In genomic region chr20:19661717-19662637, GRCh38 we compare ENCODE assay signal across 9 cellular contexts.
A peak's percentile ranks its signal among the peaks of the same experiment; 100 is the strongest.
DNase-seq lines count a peak whose midpoint lies in the region; ATAC-seq and TF ChIP-seq lines count a peak whose summit lies in the region.
"Had no signal": no experiment of that assay in that cellular context is flagged by ENCODE, and none has a peak within 500 bp of the region (broad histone marks: within the 10 kb centered on the region; RNA-seq: fewer than 3 reads in every experiment).

No MANE protein-coding gene starts in this region.

- peaks cover 1% of the 10 kb centered on the region for H3K4me1 Mint-ChIP-seq in activated CD4-positive, alpha-beta T cell treated with anti-CD3 and anti-CD28 coated beads, Interleukin-2, amount 10 ng/mL, durations not matched to agents 7 days and 5 days

- H3K36me3 Mint-ChIP-seq in activated CD4-positive, alpha-beta T cell treated with anti-CD3 and anti-CD28 coated beads, Interleukin-2, amount 10 ng/mL, durations not matched to agents 7 days and 5 days (ENCODE audit: low read depth): no peaks in the 10 kb centered on the region

- no peak overlapping the region for H3K4me3 Mint-ChIP-seq in activated CD4-positive, alpha-beta T cell treated with anti-CD3 and anti-CD28 coated beads, Interleukin-2, amount 10 ng/mL, durations not matched to agents 7 days and 5 days
- H3K4me3 Mint-ChIP-seq: dendritic cell treated with granulocyte-macrophage colony-stimulating factor and Interleukin-4, amounts not matched to agents 40 ng/mL and 50 ng/mL, for 4 days had no signal

- WGBS in testis, 2 donors: 49 to 54% methylated on average over 19 of the region's 19 CpGs

- H3K9me3 Mint-ChIP-seq in activated CD4-positive, alpha-beta T cell treated with anti-CD3 and anti-CD28 coated beads, Interleukin-2, amount 10 ng/mL, durations not matched to agents 7 days and 5 days: no peaks in the 10 kb centered on the region
- H3K9me3 Mint-ChIP-seq: dendritic cell treated with granulocyte-macrophage colony-stimulating factor and Interleukin-4, amounts not matched to agents 40 ng/mL and 50 ng/mL, for 4 days had no signal

- H3K4me3 ChIP-seq in epithelial cell of proximal tubule (ENCODE audit: low read depth, low read length): no peak overlapping the region
- no peak overlapping the region for H3K4me3 ChIP-seq in testis

- H3K27ac ChIP-seq in testis: no peak overlapping the region

- TF ChIP-seq POLR2A in testis (IDR thresholded peaks at IDR 0.05): no peak

- ATAC-seq in HG03378 (IDR thresholded peaks at IDR 0.05; ENCODE audit: unreplicated experiment) (peak; percentile 41), HG03342 (IDR thresholded peaks at IDR 0.05; ENCODE audit: unreplicated experiment) (no peak)

- no peaks in the 10 kb centered on the region for H3K9me3 ChIP-seq in testis

- peaks cover 4% of the 10 kb centered on the region for H3K27me3 Mint-ChIP-seq in activated CD4-positive, alpha-beta T cell treated with anti-CD3 and anti-CD28 coated beads, Interleukin-2, amount 10 ng/mL, durations not matched to agents 7 days and 5 days

- TF ChIP-seq CTCF in epithelial cell of proximal tubule (conservative IDR thresholded peaks at IDR 0.05; ENCODE audit: low read depth, low read length) (peak; percentile 99), testis (IDR thresholded peaks at IDR 0.05) (peak; percentile 80 to 98 (median 97))

- H3K36me3 ChIP-seq in testis (ENCODE audit: low read depth, missing control alignments): no peaks in the 10 kb centered on the region

- H3K4me1 ChIP-seq in testis: peaks cover 5% of the 10 kb centered on the region

- H3K27me3 ChIP-seq in testis: no peaks in the 10 kb centered on the region

- POLR2A ChIA-PET in activated CD4-positive, alpha-beta T cell treated with anti-CD3 and anti-CD28 coated beads, Interleukin-2, amount 10 ng/mL, durations not matched to agents 7 days and 5 days (lab: Charles Lee): no interaction called here

- intact Hi-C loops in testis (cut with DNase I; ENCODE audit: low total_unique reads): loop anchor here (10.0 kb wide), 1 partner anchor 447 kb away; the partner anchor contains the start of gene SLC24A3

- H3K27ac Mint-ChIP-seq in activated CD4-positive, alpha-beta T cell treated with anti-CD3 and anti-CD28 coated beads, Interleukin-2, amount 10 ng/mL, durations not matched to agents 7 days and 5 days: no peak overlapping the region
- H3K27ac Mint-ChIP-seq: dendritic cell treated with granulocyte-macrophage colony-stimulating factor and Interleukin-4, amounts not matched to agents 40 ng/mL and 50 ng/mL, for 4 days had no signal

- CTCF ChIA-PET in activated CD4-positive, alpha-beta T cell treated with anti-CD3 and anti-CD28 coated beads, Interleukin-2, amount 10 ng/mL, durations not matched to agents 7 days and 5 days (lab: Charles Lee): interaction anchor here (1.1 to 2.0 kb wide), 2 partner anchors 28 to 33 kb away, joined by 3 to 5 read pairs; no protein-coding TSS in a partner anchor

- DNase-seq in GF-D8 (lab: John Stamatoyannopoulos, UW) (peak; percentile 6), NCI-H524 treated with DMSO at 0.1 percent for 48 hours (lab: John Stamatoyannopoulos, UW) (peak; percentile 24), epithelial cell of proximal tubule (ENCODE audit: low read depth) (peak; percentile 59), mucosa of gallbladder (ENCODE audit: low spot score) (peak; percentile 73), testis (peak; percentile 88)
- peak; percentile 54 for DNase-seq in activated CD4-positive, alpha-beta T cell treated with anti-CD3 and anti-CD28 coated beads, Interleukin-2, amount 10 ng/mL, durations not matched to agents 7 days and 5 days

Comparison
In these comparisons a context has a peak if more than half of its experiments do, and no peak if none do; other contexts are left out.
1. DNase-seq: peak in every context shown above with its lines; median percentile 88 in testis; 73 in mucosa of gallbladder; 59 in epithelial cell of proximal tubule; 54 in activated CD4-positive, alpha-beta T cell treated with anti-CD3 and anti-CD28 coated beads, Interleukin-2, amount 10 ng/mL, durations not matched to agents 7 days and 5 days; 24 in NCI-H524 treated with DMSO at 0.1 percent for 48 hours; 6 in GF-D8.